Comparison of ENCODE assay signal across 8 cellular contexts in genomic region chr1:27391511-27392095, GRCh38. TPM values are rescaled to one million over a fixed set of nuclear protein-coding genes. Genes with fewer than 3 reads are reported as not detected.
A peak's percentile ranks its signal among the peaks of the same experiment; 100 is the strongest.
DNase-seq lines count a peak whose midpoint lies in the region; ATAC-seq and TF ChIP-seq lines count a peak whose summit lies in the region.

No MANE protein-coding gene starts in this region.

- H3K36me3 ChIP-seq in CD8-positive, alpha-beta memory T cell (ENCODE audit: insufficient read depth, low read length): no peaks in the 10 kb centered on the region
- no peaks in the 10 kb centered on the region for H3K36me3 ChIP-seq in MM.1S (replicated peaks; ENCODE audit: insufficient read depth, low read length)

- TF ChIP-seq CTCF in MM.1S (IDR thresholded peaks at IDR 0.05; ENCODE audit: low read length): no peak
- TF ChIP-seq CTCF in fibroblast of villous mesenchyme (IDR thresholded peaks at IDR 0.05; ENCODE audit: insufficient read depth, low read depth, low read length): no peak

- H3K9me3 Mint-ChIP-seq in CD8-positive, alpha-beta memory T cell: no peaks in the 10 kb centered on the region
- no peaks in the 10 kb centered on the region for H3K9me3 Mint-ChIP-seq in activated T-cell treated with anti-CD3 and anti-CD28 coated beads, Interleukin-2, amount 50 U/mL, for 72 hours
- H3K9me3 Mint-ChIP-seq in natural killer cell treated with Interleukin-12 subunit alpha and Interleukin-12 subunit beta and Interleukin-15 and Interleukin-18, amount 100 ng/mL, for 72 hours: no peaks in the 10 kb centered on the region

- no peaks in the 10 kb centered on the region for H3F3A ChIP-seq in MM.1S (ENCODE audit: insufficient read depth, low read length)

- H3K4me3 Mint-ChIP-seq in CD8-positive, alpha-beta memory T cell: peak overlapping the region; percentile 30 to 88 (median 84)
- H3K4me3 Mint-ChIP-seq in activated T-cell treated with anti-CD3 and anti-CD28 coated beads, Interleukin-2, amount 50 U/mL, for 72 hours: peak overlapping the region; percentile 89 to 95
- peak overlapping the region; percentile 83 for H3K4me3 Mint-ChIP-seq in natural killer cell treated with Interleukin-12 subunit alpha and Interleukin-12 subunit beta and Interleukin-15 and Interleukin-18, amount 100 ng/mL, for 72 hours

- H3K4me1 ChIP-seq in CD8-positive, alpha-beta memory T cell (ENCODE audit: insufficient read depth, low read length): peaks cover 17% of the 10 kb centered on the region
- peaks cover 7% of the 10 kb centered on the region for H3K4me1 ChIP-seq in MM.1S (ENCODE audit: low read length)

- peak overlapping the region; percentile 33 for H2AFZ ChIP-seq in MM.1S (ENCODE audit: low read length)

- peak in 2 of 5 donors; percentile 14 to 59 for DNase-seq in CD8-positive, alpha-beta memory T cell
- DNase-seq in MM.1S (no peak), fibroblast of villous mesenchyme (ENCODE audit: low read depth) (peak; percentile 56), HEK293T (ENCODE audit: extremely low spot score) (no peak), COLO829 (ENCODE audit: low spot score) (no peak)
- peak; percentile 26 to 37 for DNase-seq in activated T-cell treated with anti-CD3 and anti-CD28 coated beads, Interleukin-2, amount 50 U/mL, for 72 hours
- peak; percentile 58 for DNase-seq in natural killer cell treated with Interleukin-12 subunit alpha and Interleukin-12 subunit beta and Interleukin-15 and Interleukin-18, amount 100 ng/mL, for 72 hours (ENCODE audit: low spot score)

- peak overlapping the region; percentile 90 for H3K4me2 ChIP-seq in MM.1S (ENCODE audit: low read depth, low read length)

- H3K27me3 Mint-ChIP-seq in CD8-positive, alpha-beta memory T cell: peaks cover 1 to 12% of the 10 kb centered on the region in 2 donors
- H3K27me3 Mint-ChIP-seq in activated T-cell treated with anti-CD3 and anti-CD28 coated beads, Interleukin-2, amount 50 U/mL, for 72 hours (ENCODE audit: low read depth): peaks cover 10% of the 10 kb centered on the region
- peaks cover 0 to 6% of the 10 kb centered on the region in 2 donors for H3K27me3 Mint-ChIP-seq in natural killer cell treated with Interleukin-12 subunit alpha and Interleukin-12 subunit beta and Interleukin-15 and Interleukin-18, amount 100 ng/mL, for 72 hours

- POLR2A ChIA-PET in CD8-positive, alpha-beta memory T cell (lab: Charles Lee): interaction anchor here (1.3 kb wide), 1 partner anchor 69 kb away, joined by 4 read pairs; no protein-coding TSS in a partner anchor
- POLR2A ChIA-PET in HEK293T (lab: Yijun Ruan, JAX): interaction anchor here (1.6 kb wide), 1 partner anchor 25 kb away, joined by 5 read pairs; the partner anchor contains the start of gene MAP3K6

- no peaks in the 10 kb centered on the region for H4K20me1 ChIP-seq in MM.1S (ENCODE audit: insufficient read depth, low read length)

- H3K27ac ChIP-seq in CD8-positive, alpha-beta memory T cell (ENCODE audit: low read depth, low read length): no peak overlapping the region
- H3K27ac ChIP-seq in MM.1S (ENCODE audit: low read length): no peak overlapping the region

- H3K9me2 ChIP-seq in MM.1S (replicated peaks; ENCODE audit: insufficient read depth, low read length): no peaks in the 10 kb centered on the region

- ATAC-seq in activated T-cell treated with anti-CD3 and anti-CD28 coated beads, Interleukin-2, amount 50 U/mL, for 72 hours (replicated peaks in 1 of 2): no peak
- no peak for ATAC-seq in natural killer cell treated with Interleukin-12 subunit alpha and Interleukin-12 subunit beta and Interleukin-15 and Interleukin-18, amount 100 ng/mL, for 72 hours
- no peak for ATAC-seq in HG03095 (IDR thresholded peaks at IDR 0.05; ENCODE audit: unreplicated experiment)

- no peaks in the 10 kb centered on the region for H3K79me2 ChIP-seq in MM.1S (ENCODE audit: low read length)

- peak overlapping the region; percentile 23; the same call in 1 of the 2 replicates for H3K9ac ChIP-seq in MM.1S (ENCODE audit: low read length)

- H3K36me3 Mint-ChIP-seq in CD8-positive, alpha-beta memory T cell: no peaks in the 10 kb centered on the region
- H3K36me3 Mint-ChIP-seq in activated T-cell treated with anti-CD3 and anti-CD28 coated beads, Interleukin-2, amount 50 U/mL, for 72 hours (ENCODE audit: insufficient read depth in 2 of 2): no peaks in the 10 kb centered on the region
- no peaks in the 10 kb centered on the region for H3K36me3 Mint-ChIP-seq in natural killer cell treated with Interleukin-12 subunit alpha and Interleukin-12 subunit beta and Interleukin-15 and Interleukin-18, amount 100 ng/mL, for 72 hours

- CTCF ChIA-PET in CD8-positive, alpha-beta memory T cell (lab: Charles Lee): interaction anchor here (0.7 to 10.2 kb wide), 7 partner anchors 9 to 400 kb away, joined by 3 to 205 read pairs (median 5); partner anchors contain the start of gene CD164L2
- CTCF ChIA-PET in HEK293T (lab: Yijun Ruan, JAX): interaction anchor here (0.6 to 2.2 kb wide), 5 partner anchors 15 to 96 kb away, joined by 3 to 7 read pairs (median 5); partner anchors contain the start of gene MAP3K6

- no peaks in the 10 kb centered on the region for H3K27me3 ChIP-seq in CD8-positive, alpha-beta memory T cell (ENCODE audit: insufficient read depth, low read length, poor library complexity, severe bottlenecking)
- H3K27me3 ChIP-seq in MM.1S (replicated peaks; ENCODE audit: insufficient read depth, low read length): peaks cover 21% of the 10 kb centered on the region; the same call in 1 of the 2 replicates

- peak overlapping the region; percentile 59 for H3K4me3 ChIP-seq in CD8-positive, alpha-beta memory T cell (ENCODE audit: low read length)
- peak overlapping the region; percentile 70 for H3K4me3 ChIP-seq in MM.1S (ENCODE audit: low read length)
- H3K4me3 ChIP-seq in fibroblast of villous mesenchyme (ENCODE audit: low read depth, low read length): peak overlapping the region; percentile 43

- no peaks in the 10 kb centered on the region for H3K9me3 ChIP-seq in CD8-positive, alpha-beta memory T cell (ENCODE audit: low read length)
- H3K9me3 ChIP-seq in MM.1S (replicated peaks; ENCODE audit: insufficient read depth, low read length): no peaks in the 10 kb centered on the region

- peaks cover 15 to 22% (median 21%) of the 10 kb centered on the region in 3 donors for H3K4me1 Mint-ChIP-seq in CD8-positive, alpha-beta memory T cell
- H3K4me1 Mint-ChIP-seq in activated T-cell treated with anti-CD3 and anti-CD28 coated beads, Interleukin-2, amount 50 U/mL, for 72 hours (ENCODE audit: low read depth): peaks cover 34% of the 10 kb centered on the region
- H3K4me1 Mint-ChIP-seq in natural killer cell treated with Interleukin-12 subunit alpha and Interleukin-12 subunit beta and Interleukin-15 and Interleukin-18, amount 100 ng/mL, for 72 hours (ENCODE audit: low read depth in 2 of 2): peaks cover 9 to 13% of the 10 kb centered on the region in 2 donors

- H3K27ac Mint-ChIP-seq in CD8-positive, alpha-beta memory T cell: peak overlapping the region in 7 of 8 donors; percentile 0 to 95 (median 93)
- H3K27ac Mint-ChIP-seq in activated T-cell treated with anti-CD3 and anti-CD28 coated beads, Interleukin-2, amount 50 U/mL, for 72 hours: no peak overlapping the region
- H3K27ac Mint-ChIP-seq in natural killer cell treated with Interleukin-12 subunit alpha and Interleukin-12 subunit beta and Interleukin-15 and Interleukin-18, amount 100 ng/mL, for 72 hours: peak overlapping the region; percentile 70 to 82

TF ChIP-seq in HEK293T, 16 proteins besides CTCF, POLR2A, EP300 and RAD21 (continues in another document):
- TF ChIP-seq LEF1 (IDR thresholded peaks at IDR 0.05; ENCODE audit: borderline replicate concordance): no peak
- no peak for TF ChIP-seq SUZ12 (IDR thresholded peaks at IDR 0.05)
- TF ChIP-seq PKNOX1 (IDR thresholded peaks at IDR 0.05): no peak
- no peak for TF ChIP-seq FOXK2 (IDR thresholded peaks at IDR 0.05)

RNA-seq across cellular contexts. Expression of gene GPR3, which starts 0.8 kb away (rescaled TPM):
- total RNA-seq in CD8-positive, alpha-beta memory T cell: 1 to 10 TPM; 3.3 to 3.9 TPM
- not detected for polyA plus RNA-seq in CD8-positive, alpha-beta memory T cell
- total RNA-seq in activated T-cell treated with anti-CD3 and anti-CD28 coated beads, Interleukin-2, amount 50 U/mL, for 72 hours: under 1 TPM; 0.81 to 0.91 TPM
- total RNA-seq in fibroblast of villous mesenchyme: 0.64 and 0.86 TPM in 2 replicates
- 1 to 10 TPM in 1 of 2 donors, under 1 TPM in 1; 0.64 to 1.1 TPM for total RNA-seq in natural killer cell treated with Interleukin-12 subunit alpha and Interleukin-12 subunit beta and Interleukin-15 and Interleukin-18, amount 100 ng/mL, for 72 hours

RNA-seq across cellular contexts. Expression of gene CD164L2, which starts 8.5 kb away (rescaled TPM):
- not detected for total RNA-seq in CD8-positive, alpha-beta memory T cell
- not detected for polyA plus RNA-seq in CD8-positive, alpha-beta memory T cell
- not detected for total RNA-seq in activated T-cell treated with anti-CD3 and anti-CD28 coated beads, Interleukin-2, amount 50 U/mL, for 72 hours
- total RNA-seq in fibroblast of villous mesenchyme: not detected in 2 replicates
- total RNA-seq in natural killer cell treated with Interleukin-12 subunit alpha and Interleukin-12 subunit beta and Interleukin-15 and Interleukin-18, amount 100 ng/mL, for 72 hours: not detected

RNA-seq across cellular contexts. Expression of gene FCN3, which starts 17.0 kb away (rescaled TPM):
- not detected for total RNA-seq in CD8-positive, alpha-beta memory T cell
- polyA plus RNA-seq in CD8-positive, alpha-beta memory T cell: not detected
- total RNA-seq in activated T-cell treated with anti-CD3 and anti-CD28 coated beads, Interleukin-2, amount 50 U/mL, for 72 hours: not detected
- total RNA-seq in fibroblast of villous mesenchyme: not detected in 2 replicates
- not detected for total RNA-seq in natural killer cell treated with Interleukin-12 subunit alpha and Interleukin-12 subunit beta and Interleukin-15 and Interleukin-18, amount 100 ng/mL, for 72 hours

RNA-seq across cellular contexts. Expression of gene MAP3K6, which starts 24.8 kb away (rescaled TPM):
- total RNA-seq in CD8-positive, alpha-beta memory T cell: 1 to 10 TPM; 6.9 to 7.1 TPM
- polyA plus RNA-seq in CD8-positive, alpha-beta memory T cell: 6.0 TPM
- 10 to 100 TPM in 1 of 2 donors, 1 to 10 TPM in 1; 8.3 to 10.4 TPM for total RNA-seq in activated T-cell treated with anti-CD3 and anti-CD28 coated beads, Interleukin-2, amount 50 U/mL, for 72 hours
- 24.2 and 25.9 TPM in 2 replicates for total RNA-seq in fibroblast of villous mesenchyme
- total RNA-seq in natural killer cell treated with Interleukin-12 subunit alpha and Interleukin-12 subunit beta and Interleukin-15 and Interleukin-18, amount 100 ng/mL, for 72 hours: 1 to 10 TPM; 8.5 TPM

RNA-seq across cellular contexts. Expression of gene SYTL1, which starts 49.8 kb away (rescaled TPM):
- 10 to 100 TPM; 21.9 to 24.2 TPM for total RNA-seq in CD8-positive, alpha-beta memory T cell
- polyA plus RNA-seq in CD8-positive, alpha-beta memory T cell: 124 TPM
- total RNA-seq in activated T-cell treated with anti-CD3 and anti-CD28 coated beads, Interleukin-2, amount 50 U/mL, for 72 hours: 10 to 100 TPM; 73.1 to 89.9 TPM
- total RNA-seq in fibroblast of villous mesenchyme: under 0.01 and 0.32 TPM in 2 replicates
- 10 to 100 TPM; 24.2 to 39.5 TPM for total RNA-seq in natural killer cell treated with Interleukin-12 subunit alpha and Interleukin-12 subunit beta and Interleukin-15 and Interleukin-18, amount 100 ng/mL, for 72 hours

Comparison
In these comparisons a context has a peak if more than half of its experiments do, and no peak if none do; other contexts are left out.
1. DNase-seq: peak in activated T-cell treated with anti-CD3 and anti-CD28 coated beads, Interleukin-2, amount 50 U/mL, for 72 hours (2 of 2), fibroblast of villous mesenchyme (single experiment) and natural killer cell treated with Interleukin-12 subunit alpha and Interleukin-12 subunit beta and Interleukin-15 and Interleukin-18, amount 100 ng/mL, for 72 hours (single experiment); none in MM.1S (single experiment), HEK293T (single experiment) and COLO829 (single experiment).
2. Peak in every context shown above with its lines, with median percentiles within 50 percentile points of each other: H3K4me3 ChIP-seq and H3K4me3 Mint-ChIP-seq.